Comparison of ENCODE assay signal across 12 cellular contexts in genomic region chr10:12448340-12448728, GRCh38.
DNase-seq lines count a peak whose midpoint lies in the region; ATAC-seq and TF ChIP-seq lines count a peak whose summit lies in the region.
"Had no signal": no experiment of that assay in that cellular context is flagged by ENCODE, and none has a peak within 500 bp of the region (broad histone marks: within the 10 kb centered on the region; RNA-seq: fewer than 3 reads in every experiment).

No MANE protein-coding gene starts in this region.

- no peak for TF ChIP-seq EP300 in stomach (IDR thresholded peaks at IDR 0.05)

- H3K4me3 ChIP-seq in Panc1 (ENCODE audit: low read depth in 2 of 2, low read length in 2 of 2) (no peak overlapping the region), brain microvascular endothelial cell (ENCODE audit: low read depth, low read length) (peak overlapping the region; percentile 13), stomach (no peak overlapping the region)
- H3K4me3 ChIP-seq: psoas muscle had no signal

- H3K27ac ChIP-seq in Panc1 (ENCODE audit: low read length) = peak overlapping the region; percentile 51; the same call in 1 of the 2 replicates
- peak overlapping the region; percentile 94 for H3K27ac ChIP-seq in brain microvascular endothelial cell
- H3K27ac ChIP-seq in stomach = peak overlapping the region in 4 of 5 donors; percentile 22 to 73 (median 46)
- H3K27ac ChIP-seq: HL-60, psoas muscle had no signal

- in situ Hi-C loops in Panc1 (cut with HindIII; ENCODE audit: low pct_unique_long_range_greater_than_20kb, low sequenced_read_pairs) = no loop called here
- in situ Hi-C loops in brain microvascular endothelial cell (cut with HindIII; ENCODE audit: low pct_ligation_motif_present, low sequenced_read_pairs) = no loop called here

- no peaks in the 10 kb centered on the region for H3K36me3 ChIP-seq in Panc1 (ENCODE audit: control insufficient read depth, insufficient read depth, low read length)
- H3K36me3 ChIP-seq in brain microvascular endothelial cell (replicated peaks) = no peaks in the 10 kb centered on the region
- H3K36me3 ChIP-seq in stomach = no peaks in the 10 kb centered on the region

- no peaks in the 10 kb centered on the region for H3K27me3 ChIP-seq in Panc1 (ENCODE audit: control insufficient read depth, insufficient read depth, low read length)
- H3K27me3 ChIP-seq in brain microvascular endothelial cell (replicated peaks) = no peaks in the 10 kb centered on the region
- no peaks in the 10 kb centered on the region for H3K27me3 ChIP-seq in stomach

- no peak for DNase-seq in activated CD4-positive, alpha-beta T cell treated with anti-CD3 and anti-CD28 coated beads for 36 hours
- no peak for DNase-seq in activated CD4-positive, alpha-beta T cell treated with anti-CD3 and anti-CD28 coated beads for 48 hours
- DNase-seq in Panc1 (ENCODE audit: low read depth, low spot score) = no peak
- DNase-seq in brain microvascular endothelial cell = peak; percentile 37
- DNase-seq in stomach = no peak
- no peak for DNase-seq in HuH-7.5 (ENCODE audit: low spot score)
- DNase-seq: left cardiac atrium, NCI-H1694 treated with DMSO at 0.1 percent for 48 hours had no signal

- H3K9me3 Mint-ChIP-seq in activated CD4-positive, alpha-beta T cell treated with anti-CD3 and anti-CD28 coated beads for 36 hours (ENCODE audit: low read depth) = peaks cover 9% of the 10 kb centered on the region

- H3K4me1 Mint-ChIP-seq in activated CD4-positive, alpha-beta T cell treated with anti-CD3 and anti-CD28 coated beads for 36 hours = peaks cover 43% of the 10 kb centered on the region

- no peak for TF ChIP-seq POLR2A in stomach (IDR thresholded peaks at IDR 0.05)

- POLR2A ChIA-PET in activated CD4-positive, alpha-beta T cell treated with anti-CD3 and anti-CD28 coated beads for 36 hours (lab: Charles Lee) = no interaction called here
- POLR2A ChIA-PET in Panc1 (lab: Charles Lee) = no interaction called here

- no TSS peak for BruUV-seq in Panc1 (replicated peaks; lab: Mats Ljungman, UMichigan)

- peak; percentile 10 for ATAC-seq in activated CD4-positive, alpha-beta T cell treated with anti-CD3 and anti-CD28 coated beads for 36 hours
- no peak for ATAC-seq in Panc1
- ATAC-seq in GM21367 (IDR thresholded peaks at IDR 0.05; ENCODE audit: unreplicated experiment) = no peak
- no peak for ATAC-seq in GM19324 (IDR thresholded peaks at IDR 0.05; ENCODE audit: low FRiP score, unreplicated experiment)

- TF ChIP-seq CTCF in Panc1 (IDR thresholded peaks at IDR 0.05) (no peak), brain microvascular endothelial cell (IDR thresholded peaks at IDR 0.05; ENCODE audit: low read depth, low read length, missing control alignments) (no peak), stomach (IDR thresholded peaks at IDR 0.05) (no peak)

- 37 to 61% (median 58%) methylated on average over 3 of the region's 3 CpGs for WGBS in stomach, 5 donors

- peak overlapping the region; percentile 92 for H3K27ac Mint-ChIP-seq in activated CD4-positive, alpha-beta T cell treated with anti-CD3 and anti-CD28 coated beads for 36 hours

- peaks cover 7% of the 10 kb centered on the region for H3K36me3 Mint-ChIP-seq in activated CD4-positive, alpha-beta T cell treated with anti-CD3 and anti-CD28 coated beads for 36 hours (ENCODE audit: low read depth)

- no peaks in the 10 kb centered on the region for H3K9me3 ChIP-seq in Panc1 (ENCODE audit: control insufficient read depth, insufficient read depth, low read depth, low read length)
- no peaks in the 10 kb centered on the region for H3K9me3 ChIP-seq in stomach
- H3K9me3 ChIP-seq: psoas muscle had no signal

- H3K4me1 ChIP-seq in Panc1 (ENCODE audit: control insufficient read depth, insufficient read depth, low read length) (peaks cover 2% of the 10 kb centered on the region; the same call in 1 of the 2 replicates), stomach (peaks cover 0 to 23% (median 0%) of the 10 kb centered on the region in 4 donors)
- H3K4me1 ChIP-seq: psoas muscle had no signal

- CTCF ChIA-PET in activated CD4-positive, alpha-beta T cell treated with anti-CD3 and anti-CD28 coated beads for 36 hours (lab: Charles Lee) = no interaction called here
- CTCF ChIA-PET in Panc1 (lab: Charles Lee) = no interaction called here

- H3K27me3 Mint-ChIP-seq in activated CD4-positive, alpha-beta T cell treated with anti-CD3 and anti-CD28 coated beads for 36 hours = no peaks in the 10 kb centered on the region

- H3K4me3 Mint-ChIP-seq in activated CD4-positive, alpha-beta T cell treated with anti-CD3 and anti-CD28 coated beads for 36 hours = peak overlapping the region; percentile 68

- intact Hi-C loops in activated CD4-positive, alpha-beta T cell treated with anti-CD3 and anti-CD28 coated beads for 36 hours (cut with DNase I, micrococcal nuclease) = loop anchor here (1.0 to 5.0 kb wide), 10 partner anchors 29 to 334 kb away; partner anchors contain the start of genes CAMK1D (in 2 of the 2), CDC123 (in 1 of the 2) and NUDT5 (in 1 of the 2)
- intact Hi-C loops in Panc1 (cut with micrococcal nuclease; ENCODE audit: unreplicated experiment) (no loop called here), stomach (cut with DNase I; ENCODE audit: low total_unique reads) (no loop called here)

Comparison
In these comparisons a context has a peak if more than half of its experiments do, and no peak if none do; other contexts are left out.
1. intact Hi-C loops: an anchor here in activated CD4-positive, alpha-beta T cell treated with anti-CD3 and anti-CD28 coated beads for 36 hours (1.0 to 5.0 kb wide); none called in Panc1 and stomach.